In genomic region chr10:125217986-125218675, GRCh38 we compare ENCODE assay signal across 1 cellular context.
TF ChIP-seq lines count a peak whose summit lies in the region.

No MANE protein-coding gene starts in this region.

TF ChIP-seq in HepG2, 621 proteins besides CTCF, POLR2A, EP300 and RAD21:
- TF ChIP-seq ZNF160 (CRISPR knock-in tag; IDR thresholded peaks at IDR 0.05) (no peak), CBX5 (CRISPR knock-in tag; IDR thresholded peaks at IDR 0.05; ENCODE audit: borderline replicate concordance) (no peak), ZKSCAN5 (CRISPR knock-in tag; IDR thresholded peaks at IDR 0.05) (no peak), ZNF264 (CRISPR knock-in tag; IDR thresholded peaks at IDR 0.05) (no peak), MAX (IDR thresholded peaks at IDR 0.05) (no peak), ZSCAN9 (CRISPR knock-in tag; IDR thresholded peaks at IDR 0.05; ENCODE audit: borderline replicate concordance) (no peak), ZFP1 (CRISPR knock-in tag; IDR thresholded peaks at IDR 0.05) (no peak), ZNF331 (CRISPR knock-in tag; IDR thresholded peaks at IDR 0.05) (no peak), CERS6 (CRISPR knock-in tag; IDR thresholded peaks at IDR 0.05) (no peak), SRY (CRISPR knock-in tag; IDR thresholded peaks at IDR 0.05) (no peak), DR1 (CRISPR knock-in tag; IDR thresholded peaks at IDR 0.05) (no peak)
